ENCODE assay signal across 12 cellular contexts in the genomic region with DNA sequence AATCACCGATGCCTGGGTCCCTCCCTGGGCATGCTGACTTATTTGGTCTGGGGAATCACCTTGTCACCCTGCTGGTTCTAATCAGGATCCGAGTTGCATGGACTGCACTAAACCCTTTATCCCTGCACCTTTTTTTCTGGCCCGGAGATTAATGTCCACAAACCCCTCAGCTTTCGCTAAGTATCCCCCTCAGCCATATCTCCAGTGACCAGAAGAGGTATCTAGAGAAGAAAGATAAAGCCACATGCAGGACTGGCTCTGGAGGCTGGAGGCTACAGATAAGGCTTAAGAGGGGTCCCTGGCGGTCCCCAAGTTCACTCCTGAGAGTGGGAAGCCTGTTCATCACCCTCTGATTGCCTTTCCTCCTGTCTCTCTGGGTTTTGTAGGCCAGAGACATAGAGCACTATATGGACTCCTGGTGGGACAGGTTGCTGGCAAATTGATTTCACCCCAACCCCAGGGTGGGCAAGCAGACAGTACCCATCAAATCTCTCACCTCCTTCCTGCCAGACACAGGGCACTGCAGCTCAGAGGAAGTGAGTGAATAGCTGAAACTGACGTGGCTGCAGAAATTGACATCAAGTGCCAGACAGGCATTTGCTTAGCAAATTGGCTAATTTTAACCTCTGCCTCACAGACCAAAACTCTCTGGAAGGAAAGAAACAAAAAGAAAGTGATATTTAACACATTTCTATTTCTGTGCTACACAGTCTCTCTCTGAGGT. TPM values are rescaled to one million over a fixed set of nuclear protein-coding genes. Genes with fewer than 3 reads are reported as not detected.
DNase-seq lines count a peak whose midpoint lies in the region; ATAC-seq and TF ChIP-seq lines count a peak whose summit lies in the region.
"Had no signal": no experiment of that assay in that cellular context is flagged by ENCODE, and none has a peak within 500 bp of the region (broad histone marks: within the 10 kb centered on the region; RNA-seq: fewer than 3 reads in every experiment).

No MANE protein-coding gene starts in this region.

- H3K79me2 ChIP-seq in trophoblast cell (ENCODE audit: control insufficient read depth, insufficient read depth, low read length, poor library complexity) = no peaks in the 10 kb centered on the region

- H2BK12ac ChIP-seq in trophoblast cell (ENCODE audit: low read length) = no peak overlapping the region

- ATAC-seq in GM19397 (IDR thresholded peaks at IDR 0.05; ENCODE audit: unreplicated experiment) (peak; percentile 83), HG03097 (IDR thresholded peaks at IDR 0.05; ENCODE audit: low FRiP score, unreplicated experiment) (peak; percentile 72)
- no peak for ATAC-seq in CD4-positive, alpha-beta T cell (ENCODE audit: poor library complexity)

- no peak overlapping the region for H4K12ac ChIP-seq in trophoblast cell (ENCODE audit: low read depth, low read length)

- no peak overlapping the region for H3K4ac ChIP-seq in trophoblast cell (ENCODE audit: low read depth, low read length)

- no peak overlapping the region for H3K27ac Mint-ChIP-seq in mesothelial cell of epicardium
- H3K27ac Mint-ChIP-seq in CD4-positive, alpha-beta T cell = no peak overlapping the region
- H3K27ac Mint-ChIP-seq in activated naive CD4-positive, alpha-beta T cell treated with anti-CD3 and anti-CD28 coated beads, Interleukin-2, amount 10 ng/mL, durations not matched to agents 7 days and 5 days = no peak overlapping the region
- H3K27ac Mint-ChIP-seq: IgD-negative memory B cell had no signal

- POLR2A ChIA-PET in CD4-positive, alpha-beta T cell (lab: Charles Lee) = no interaction called here

- H3K36me3 ChIP-seq in adipocyte (ENCODE audit: control insufficient read depth, insufficient read depth, low read length, severe bottlenecking) (no peaks in the 10 kb centered on the region), trophoblast cell (ENCODE audit: control insufficient read depth in 1 of 2, insufficient read depth in 2 of 2, low read length in 2 of 2) (no peaks in the 10 kb centered on the region)

- H3K27me3 ChIP-seq in adipocyte (replicated peaks; ENCODE audit: control insufficient read depth, insufficient read depth, low read length) (no peaks in the 10 kb centered on the region), trophoblast cell (ENCODE audit: insufficient read depth, low read length) (no peaks in the 10 kb centered on the region)
- H3K27me3 ChIP-seq in CD4-positive, alpha-beta T cell (ENCODE audit: control insufficient read depth, insufficient read depth, low read length) = peaks cover 12% of the 10 kb centered on the region

- no peaks in the 10 kb centered on the region for H3K36me3 Mint-ChIP-seq in mesothelial cell of epicardium
- no peaks in the 10 kb centered on the region for H3K36me3 Mint-ChIP-seq in CD4-positive, alpha-beta T cell (ENCODE audit: low read depth)
- H3K36me3 Mint-ChIP-seq in activated naive CD4-positive, alpha-beta T cell treated with anti-CD3 and anti-CD28 coated beads, Interleukin-2, amount 10 ng/mL, durations not matched to agents 7 days and 5 days = no peaks in the 10 kb centered on the region
- H3K36me3 Mint-ChIP-seq: IgD-negative memory B cell had no signal

- no peak for TF ChIP-seq CTCF in mesothelial cell of epicardium (IDR thresholded peaks at IDR 0.05; ENCODE audit: unreplicated experiment)
- TF ChIP-seq CTCF in CD4-positive, alpha-beta T cell (IDR thresholded peaks at IDR 0.05) = no peak

- no peak overlapping the region for H3K4me3 Mint-ChIP-seq in mesothelial cell of epicardium
- no peak overlapping the region for H3K4me3 Mint-ChIP-seq in CD4-positive, alpha-beta T cell
- no peak overlapping the region for H3K4me3 Mint-ChIP-seq in activated naive CD4-positive, alpha-beta T cell treated with anti-CD3 and anti-CD28 coated beads, Interleukin-2, amount 10 ng/mL, durations not matched to agents 7 days and 5 days

- no peak overlapping the region for H4K91ac ChIP-seq in trophoblast cell (ENCODE audit: low read depth, low read length)

- H3K18ac ChIP-seq in trophoblast cell (ENCODE audit: low read length) = no peak overlapping the region

- no peak overlapping the region for H2AFZ ChIP-seq in trophoblast cell (ENCODE audit: insufficient read depth, low read length, poor library complexity)

- peaks cover 42% of the 10 kb centered on the region for H3K27me3 Mint-ChIP-seq in mesothelial cell of epicardium (ENCODE audit: low read depth)
- peaks cover 32% of the 10 kb centered on the region for H3K27me3 Mint-ChIP-seq in CD4-positive, alpha-beta T cell
- peaks cover 11% of the 10 kb centered on the region for H3K27me3 Mint-ChIP-seq in activated naive CD4-positive, alpha-beta T cell treated with anti-CD3 and anti-CD28 coated beads, Interleukin-2, amount 10 ng/mL, durations not matched to agents 7 days and 5 days
- H3K27me3 Mint-ChIP-seq: IgD-negative memory B cell had no signal

- H2AK5ac ChIP-seq in trophoblast cell (ENCODE audit: low read length) = no peak overlapping the region

- intact Hi-C loops in CD4-positive, alpha-beta T cell (cut with DNase I, micrococcal nuclease) = no loop called here

- no peak overlapping the region for H2BK5ac ChIP-seq in trophoblast cell (ENCODE audit: low read depth, low read length, poor library complexity)

- DNase-seq in adipocyte (ENCODE audit: low read depth) = no peak
- no peak for DNase-seq in trophoblast cell
- DNase-seq in mesothelial cell of epicardium (ENCODE audit: low spot score in 2 of 2, unreplicated experiment in 2 of 2) = no peak
- DNase-seq in CD4-positive, alpha-beta T cell = no peak
- no peak for DNase-seq in activated naive CD4-positive, alpha-beta T cell treated with anti-CD3 and anti-CD28 coated beads, Interleukin-2, amount 10 ng/mL, durations not matched to agents 7 days and 5 days
- DNase-seq: DND-41 had no signal

- H2BK120ac ChIP-seq in trophoblast cell (ENCODE audit: insufficient read depth, low read length, poor library complexity) = no peak overlapping the region

- peaks cover 10% of the 10 kb centered on the region for H3K9me3 Mint-ChIP-seq in mesothelial cell of epicardium
- H3K9me3 Mint-ChIP-seq in CD4-positive, alpha-beta T cell = no peaks in the 10 kb centered on the region
- H3K9me3 Mint-ChIP-seq in activated naive CD4-positive, alpha-beta T cell treated with anti-CD3 and anti-CD28 coated beads, Interleukin-2, amount 10 ng/mL, durations not matched to agents 7 days and 5 days = no peaks in the 10 kb centered on the region

- H3K4me2 ChIP-seq in trophoblast cell (ENCODE audit: low read length) = no peak overlapping the region

- H3K4me1 ChIP-seq in adipocyte (ENCODE audit: control insufficient read depth, insufficient read depth, low read length) = peaks cover 36% of the 10 kb centered on the region
- H3K4me1 ChIP-seq in trophoblast cell (ENCODE audit: control insufficient read depth in 1 of 2, insufficient read depth in 2 of 2, low read length in 2 of 2) = no peaks in the 10 kb centered on the region

- H4K8ac ChIP-seq in trophoblast cell (ENCODE audit: low read depth, low read length) = no peak overlapping the region

- no peaks in the 10 kb centered on the region for H3K4me1 Mint-ChIP-seq in mesothelial cell of epicardium
- no peaks in the 10 kb centered on the region for H3K4me1 Mint-ChIP-seq in CD4-positive, alpha-beta T cell (ENCODE audit: low read depth)
- no peaks in the 10 kb centered on the region for H3K4me1 Mint-ChIP-seq in activated naive CD4-positive, alpha-beta T cell treated with anti-CD3 and anti-CD28 coated beads, Interleukin-2, amount 10 ng/mL, durations not matched to agents 7 days and 5 days

- H3K9me3 ChIP-seq in adipocyte (ENCODE audit: control insufficient read depth, low read length) = no peaks in the 10 kb centered on the region
- no peaks in the 10 kb centered on the region for H3K9me3 ChIP-seq in trophoblast cell (ENCODE audit: insufficient read depth, low read depth, low read length)
- H3K9me3 ChIP-seq in CD4-positive, alpha-beta T cell (ENCODE audit: control insufficient read depth, low read length) = no peaks in the 10 kb centered on the region

- H3K4me3 ChIP-seq in GM08714 (ENCODE audit: low read length) (peak overlapping the region; percentile 6; the same call in 1 of the 2 replicates), adipocyte (ENCODE audit: low read length) (peak overlapping the region; percentile 48), trophoblast cell (ENCODE audit: low read depth, low read length) (no peak overlapping the region)

- H3K27ac ChIP-seq in trophoblast cell (ENCODE audit: low read depth, low read length) = no peak overlapping the region
- H3K27ac ChIP-seq in CD4-positive, alpha-beta T cell (ENCODE audit: low read depth, low read length) = no peak overlapping the region

- no peak overlapping the region for H3K14ac ChIP-seq in trophoblast cell (ENCODE audit: low read length)

- no CpG with 5 or more reads among the region's 6 CpGs for WGBS in trophoblast cell (ENCODE audit: extremely low coverage, insufficient coverage, insufficient read length)

- H3K9ac ChIP-seq in adipocyte (ENCODE audit: low read length) (peak overlapping the region; percentile 49), trophoblast cell (ENCODE audit: low read length) (no peak overlapping the region)

- H3K79me1 ChIP-seq in trophoblast cell (ENCODE audit: low read length) = no peaks in the 10 kb centered on the region

- H3K23ac ChIP-seq in trophoblast cell (ENCODE audit: low read length) = no peak overlapping the region

- CTCF ChIA-PET in CD4-positive, alpha-beta T cell (lab: Charles Lee) = no interaction called here
- CTCF ChIA-PET in activated naive CD4-positive, alpha-beta T cell treated with anti-CD3 and anti-CD28 coated beads, Interleukin-2, amount 10 ng/mL, durations not matched to agents 7 days and 5 days (lab: Charles Lee) = no interaction called here

RNA-seq across cellular contexts. Expression of a gene that starts 38.8 kb away (rescaled TPM):
- polyA plus RNA-seq in trophoblast cell (2013) = not detected in 2 replicates
- total RNA-seq in mesothelial cell of epicardium = not detected in 3 replicates
- not detected for total RNA-seq in CD4-positive, alpha-beta T cell
- total RNA-seq: glomerular endothelial cell; T-helper 1 cell treated with Interleukin-12 subunit alpha and Interleukin-12 subunit beta and Interleukin-4 antibody, amounts not matched to agents 30 ng/mL and 1 ng/mL, for 36 hours had no signal
- polyA plus RNA-seq: IgD-negative memory B cell had no signal
